16 cellular contexts compared by ENCODE assay signal in the genomic region with DNA sequence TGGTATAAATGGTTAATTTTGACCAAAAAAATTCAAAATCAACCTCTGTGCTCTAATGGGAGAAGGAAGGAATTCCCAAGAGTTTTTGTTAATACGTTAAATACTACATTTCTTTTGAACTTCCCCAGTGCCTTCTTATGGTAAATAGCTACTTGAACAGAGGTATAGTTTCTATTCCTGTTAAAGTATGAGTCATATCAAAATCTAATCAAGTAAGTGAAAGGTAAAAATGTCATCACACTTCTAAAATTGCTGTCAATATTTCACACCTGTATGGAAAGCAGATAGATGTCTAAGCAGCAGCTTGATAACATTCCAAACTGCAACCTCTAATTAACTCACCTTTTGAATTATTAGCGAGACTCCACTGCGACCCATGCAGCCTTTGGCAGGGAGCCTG.
DNase-seq lines count a peak whose midpoint lies in the region; ATAC-seq and TF ChIP-seq lines count a peak whose summit lies in the region.
"Had no signal": no experiment of that assay in that cellular context is flagged by ENCODE, and none has a peak within 500 bp of the region (broad histone marks: within the 10 kb centered on the region; RNA-seq: fewer than 3 reads in every experiment).

No MANE protein-coding gene starts in this region.

- DNase-seq in COR-L47 (lab: John Stamatoyannopoulos, UW) (peak; percentile 45), type B pancreatic cell (ENCODE audit: extremely low spot score, unreplicated experiment) (no peak), WERI-Rb-1 (no peak)
- DNase-seq: activated CD4-positive, alpha-beta T cell treated with anti-CD3 and anti-CD28 coated beads, Interleukin-2, amount 10 ng/mL, durations not matched to agents 7 days and 5 days; activated naive CD4-positive, alpha-beta T cell treated with Interleukin-2 at 50 U/mL for 16 hours; Calu3; NCI-H82; psoas muscle; stimulated activated CD4-positive, alpha-beta T cell treated with anti-CD3 and anti-CD28 coated beads, Interleukin-4, amount 100 ng/mL, for 24 hours; SW 1271 had no signal

- no peak overlapping the region for H3K27ac ChIP-seq in WERI-Rb-1
- H3K27ac ChIP-seq: psoas muscle had no signal

- no peaks in the 10 kb centered on the region for H3K36me3 Mint-ChIP-seq in type B pancreatic cell
- H3K36me3 Mint-ChIP-seq in activated T-helper 17 cell treated with anti-CD3 and anti-CD28 coated beads, Interleukin-2, amount 50 U/mL, for 72 hours (ENCODE audit: low read depth), result no peaks in the 10 kb centered on the region

- H3K9me3 ChIP-seq in WERI-Rb-1 (ENCODE audit: severe bottlenecking), result no peaks in the 10 kb centered on the region
- H3K9me3 ChIP-seq: psoas muscle had no signal

- H3K27me3 ChIP-seq in WERI-Rb-1 (ENCODE audit: insufficient read depth, low read depth, severe bottlenecking), result no peaks in the 10 kb centered on the region

- no peaks in the 10 kb centered on the region for H3K36me3 ChIP-seq in WERI-Rb-1

- H3K4me3 ChIP-seq in WERI-Rb-1 (ENCODE audit: low read depth, low read length), result no peak overlapping the region
- H3K4me3 ChIP-seq: psoas muscle had no signal

- no peaks in the 10 kb centered on the region for H3K4me1 Mint-ChIP-seq in type B pancreatic cell (ENCODE audit: unreplicated experiment)
- H3K4me1 Mint-ChIP-seq in activated T-helper 17 cell treated with anti-CD3 and anti-CD28 coated beads, Interleukin-2, amount 50 U/mL, for 72 hours, result no peaks in the 10 kb centered on the region
- H3K4me1 Mint-ChIP-seq: activated CD4-positive, alpha-beta T cell treated with anti-CD3 and anti-CD28 coated beads, Interleukin-2, amount 10 ng/mL, durations not matched to agents 7 days and 5 days had no signal

- TF ChIP-seq CTCF in type B pancreatic cell (conservative IDR thresholded peaks at IDR 0.05) (no peak), WERI-Rb-1 (IDR thresholded peaks at IDR 0.05; ENCODE audit: low read depth, low read length) (no peak)

- H3K27me3 Mint-ChIP-seq in type B pancreatic cell, result no peaks in the 10 kb centered on the region
- H3K27me3 Mint-ChIP-seq in activated T-helper 17 cell treated with anti-CD3 and anti-CD28 coated beads, Interleukin-2, amount 50 U/mL, for 72 hours, result no peaks in the 10 kb centered on the region
- H3K27me3 Mint-ChIP-seq: activated CD4-positive, alpha-beta T cell treated with anti-CD3 and anti-CD28 coated beads, Interleukin-2, amount 10 ng/mL, durations not matched to agents 7 days and 5 days had no signal

- H3K4me3 Mint-ChIP-seq in type B pancreatic cell, result no peak overlapping the region
- no peak overlapping the region for H3K4me3 Mint-ChIP-seq in activated T-helper 17 cell treated with anti-CD3 and anti-CD28 coated beads, Interleukin-2, amount 50 U/mL, for 72 hours
- H3K4me3 Mint-ChIP-seq: activated CD4-positive, alpha-beta T cell treated with anti-CD3 and anti-CD28 coated beads, Interleukin-2, amount 10 ng/mL, durations not matched to agents 7 days and 5 days had no signal

- no peak overlapping the region for H3K27ac Mint-ChIP-seq in type B pancreatic cell
- H3K27ac Mint-ChIP-seq in activated T-helper 17 cell treated with anti-CD3 and anti-CD28 coated beads, Interleukin-2, amount 50 U/mL, for 72 hours, result no peak overlapping the region
- H3K27ac Mint-ChIP-seq: activated CD4-positive, alpha-beta T cell treated with anti-CD3 and anti-CD28 coated beads, Interleukin-2, amount 10 ng/mL, durations not matched to agents 7 days and 5 days had no signal

- ATAC-seq in GM19025 (IDR thresholded peaks at IDR 0.05; ENCODE audit: low read depth, unreplicated experiment), result peak; percentile 82
- ATAC-seq in HG02610 (IDR thresholded peaks at IDR 0.05; ENCODE audit: unreplicated experiment), result peak; percentile 85
- ATAC-seq in HG03378 (IDR thresholded peaks at IDR 0.05; ENCODE audit: unreplicated experiment), result peak; percentile 96
- ATAC-seq in activated T-helper 17 cell treated with anti-CD3 and anti-CD28 coated beads, Interleukin-2, amount 50 U/mL, for 72 hours (replicated peaks), result no peak
- ATAC-seq in SK-N-SH treated with all-trans-retinoic acid at 6 μM for 48 hours, result no peak
- ATAC-seq: esophagus mucosa, psoas muscle had no signal

- H3K9me3 Mint-ChIP-seq in type B pancreatic cell, result peaks cover 3% of the 10 kb centered on the region
- H3K9me3 Mint-ChIP-seq in activated T-helper 17 cell treated with anti-CD3 and anti-CD28 coated beads, Interleukin-2, amount 50 U/mL, for 72 hours, result peaks cover 4% of the 10 kb centered on the region
- H3K9me3 Mint-ChIP-seq: activated CD4-positive, alpha-beta T cell treated with anti-CD3 and anti-CD28 coated beads, Interleukin-2, amount 10 ng/mL, durations not matched to agents 7 days and 5 days had no signal

TF ChIP-seq in SK-N-SH treated with all-trans-retinoic acid at 6 μM for 48 hours, 23 proteins besides CTCF, POLR2A, EP300 and RAD21 (continues in another document):
- TF ChIP-seq ESRRG (CRISPR knock-in tag; IDR thresholded peaks at IDR 0.05), result no peak
- TF ChIP-seq PPARA (CRISPR knock-in tag; IDR thresholded peaks at IDR 0.05; ENCODE audit: borderline replicate concordance), result no peak
- no peak for TF ChIP-seq ISL1 (CRISPR knock-in tag; IDR thresholded peaks at IDR 0.05)
- no peak for TF ChIP-seq ZC3H10 (CRISPR knock-in tag; IDR thresholded peaks at IDR 0.05)
- no peak for TF ChIP-seq ZFP30 (CRISPR knock-in tag; IDR thresholded peaks at IDR 0.05)
- TF ChIP-seq, protein P1, sequence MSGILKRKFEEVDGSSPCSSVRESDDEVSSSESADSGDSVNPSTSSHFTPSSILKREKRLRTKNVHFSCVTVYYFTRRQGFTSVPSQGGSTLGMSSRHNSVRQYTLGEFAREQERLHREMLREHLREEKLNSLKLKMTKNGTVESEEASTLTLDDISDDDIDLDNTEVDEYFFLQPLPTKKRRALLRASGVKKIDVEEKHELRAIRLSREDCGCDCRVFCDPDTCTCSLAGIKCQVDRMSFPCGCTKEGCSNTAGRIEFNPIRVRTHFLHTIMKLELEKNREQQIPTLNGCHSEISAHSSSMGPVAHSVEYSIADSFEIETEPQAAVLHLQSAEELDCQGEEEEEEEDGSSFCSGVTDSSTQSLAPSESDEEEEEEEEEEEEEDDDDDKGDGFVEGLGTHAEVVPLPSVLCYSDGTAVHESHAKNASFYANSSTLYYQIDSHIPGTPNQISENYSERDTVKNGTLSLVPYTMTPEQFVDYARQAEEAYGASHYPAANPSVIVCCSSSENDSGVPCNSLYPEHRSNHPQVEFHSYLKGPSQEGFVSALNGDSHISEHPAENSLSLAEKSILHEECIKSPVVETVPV (CRISPR knock-in tag; IDR thresholded peaks at IDR 0.05), result no peak
- TF ChIP-seq, protein P2, sequence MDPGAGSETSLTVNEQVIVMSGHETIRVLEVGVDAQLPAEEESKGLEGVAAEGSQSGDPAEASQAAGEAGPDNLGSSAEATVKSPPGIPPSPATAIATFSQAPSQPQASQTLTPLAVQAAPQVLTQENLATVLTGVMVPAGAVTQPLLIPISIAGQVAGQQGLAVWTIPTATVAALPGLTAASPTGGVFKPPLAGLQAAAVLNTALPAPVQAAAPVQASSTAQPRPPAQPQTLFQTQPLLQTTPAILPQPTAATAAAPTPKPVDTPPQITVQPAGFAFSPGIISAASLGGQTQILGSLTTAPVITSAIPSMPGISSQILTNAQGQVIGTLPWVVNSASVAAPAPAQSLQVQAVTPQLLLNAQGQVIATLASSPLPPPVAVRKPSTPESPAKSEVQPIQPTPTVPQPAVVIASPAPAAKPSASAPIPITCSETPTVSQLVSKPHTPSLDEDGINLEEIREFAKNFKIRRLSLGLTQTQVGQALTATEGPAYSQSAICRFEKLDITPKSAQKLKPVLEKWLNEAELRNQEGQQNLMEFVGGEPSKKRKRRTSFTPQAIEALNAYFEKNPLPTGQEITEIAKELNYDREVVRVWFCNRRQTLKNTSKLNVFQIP (CRISPR knock-in tag; IDR thresholded peaks at IDR 0.05; ENCODE audit: borderline replicate concordance, low read depth), result no peak
- no peak for TF ChIP-seq GLIS3 (CRISPR knock-in tag; IDR thresholded peaks at IDR 0.05)
- TF ChIP-seq TCF4 (CRISPR knock-in tag; IDR thresholded peaks at IDR 0.05; ENCODE audit: borderline replicate concordance), result no peak
- TF ChIP-seq ZNF565 (CRISPR knock-in tag; conservative IDR thresholded peaks at IDR 0.05; ENCODE audit: low read depth), result no peak
- no peak for TF ChIP-seq ZFP3 (CRISPR knock-in tag; IDR thresholded peaks at IDR 0.05)
- TF ChIP-seq ARNTL (CRISPR knock-in tag; IDR thresholded peaks at IDR 0.05; ENCODE audit: borderline replicate concordance, low read depth), result no peak
- TF ChIP-seq, protein P3, sequence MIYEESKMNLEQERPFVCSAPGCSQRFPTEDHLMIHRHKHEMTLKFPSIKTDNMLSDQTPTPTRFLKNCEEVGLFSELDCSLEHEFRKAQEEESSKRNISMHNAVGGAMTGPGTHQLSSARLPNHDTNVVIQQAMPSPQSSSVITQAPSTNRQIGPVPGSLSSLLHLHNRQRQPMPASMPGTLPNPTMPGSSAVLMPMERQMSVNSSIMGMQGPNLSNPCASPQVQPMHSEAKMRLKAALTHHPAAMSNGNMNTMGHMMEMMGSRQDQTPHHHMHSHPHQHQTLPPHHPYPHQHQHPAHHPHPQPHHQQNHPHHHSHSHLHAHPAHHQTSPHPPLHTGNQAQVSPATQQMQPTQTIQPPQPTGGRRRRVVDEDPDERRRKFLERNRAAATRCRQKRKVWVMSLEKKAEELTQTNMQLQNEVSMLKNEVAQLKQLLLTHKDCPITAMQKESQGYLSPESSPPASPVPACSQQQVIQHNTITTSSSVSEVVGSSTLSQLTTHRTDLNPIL (CRISPR knock-in tag; IDR thresholded peaks at IDR 0.05; ENCODE audit: low read depth), result no peak
- TF ChIP-seq CSDC2 (CRISPR knock-in tag; IDR thresholded peaks at IDR 0.05), result no peak

Comparison
In these comparisons a context has a peak if more than half of its experiments do, and no peak if none do; other contexts are left out.
1. ATAC-seq: peak in GM19025 (single experiment), HG02610 (single experiment) and HG03378 (single experiment); none in activated T-helper 17 cell treated with anti-CD3 and anti-CD28 coated beads, Interleukin-2, amount 50 U/mL, for 72 hours (single experiment) and SK-N-SH treated with all-trans-retinoic acid at 6 μM for 48 hours (single experiment).